Comparison of ENCODE assay signal across 7 cellular contexts in genomic region chr10:21624421-21624820, GRCh38.
A peak's percentile ranks its signal among the peaks of the same experiment; 100 is the strongest.
DNase-seq lines count a peak whose midpoint lies in the region; ATAC-seq, FAIRE-seq and TF ChIP-seq lines count a peak whose summit lies in the region.
"Not testable (repeated sequence)": the region's sequence is repeated elsewhere in the genome, so short reads cannot be mapped to it uniquely, and the experiment has no call there.

No MANE protein-coding gene starts in this region.

- peaks cover 23% of the 10 kb centered on the region for H3K4me1 Mint-ChIP-seq in T-helper 17 cell
- peaks cover 21% of the 10 kb centered on the region for H3K4me1 Mint-ChIP-seq in activated T-helper 17 cell treated with anti-CD3 and anti-CD28 coated beads, Interleukin-2, amount 50 U/mL, for 72 hours

- H4K20me1 ChIP-seq in HepG2 (ENCODE audit: insufficient read depth, low read length), result not testable (repeated sequence)

- peak overlapping the region; percentile 74 for H3K27ac Mint-ChIP-seq in T-helper 17 cell
- peak overlapping the region; percentile 6 for H3K27ac Mint-ChIP-seq in activated T-helper 17 cell treated with anti-CD3 and anti-CD28 coated beads, Interleukin-2, amount 50 U/mL, for 72 hours

- peak overlapping the region; percentile 59 for H3K18ac ChIP-seq in neuronal stem cell (ENCODE audit: low read length)

- H3K4me1 ChIP-seq in foreskin keratinocyte, result peaks cover 20% of the 10 kb centered on the region
- peaks cover 34% of the 10 kb centered on the region for H3K4me1 ChIP-seq in HepG2 (ENCODE audit: insufficient read depth, low read length)
- not testable (repeated sequence) for H3K4me1 ChIP-seq in neuronal stem cell (ENCODE audit: control insufficient read depth in 2 of 2, insufficient read depth in 1 of 2, low read depth in 1 of 2, low read length in 2 of 2)

- not testable (repeated sequence) for H3K27me3 Mint-ChIP-seq in T-helper 17 cell; activated T-helper 17 cell treated with anti-CD3 and anti-CD28 coated beads, Interleukin-2, amount 50 U/mL, for 72 hours

- not testable (repeated sequence) for TF ChIP-seq RAD21 in HepG2 (CRISPR knock-in tag; IDR thresholded peaks at IDR 0.05)

- POLR2A ChIA-PET in HepG2 (lab: Yijun Ruan, JAX), result not testable (repeated sequence)

- not testable (repeated sequence) for H2BK5ac ChIP-seq in neuronal stem cell (ENCODE audit: low read length)

- not testable (repeated sequence) for TF ChIP-seq POLR2A in GM12892 (IDR thresholded peaks at IDR 0.05; ENCODE audit: low read depth, low read length); HepG2 (IDR thresholded peaks at IDR 0.05; ENCODE audit: insufficient read depth in 1 of 2, low read depth in 2 of 2, low read length in 2 of 2)

- H2BK15ac ChIP-seq in neuronal stem cell (ENCODE audit: low read length), result not testable (repeated sequence)

- not testable (repeated sequence) for H3K4me3 ChIP-seq in bronchial epithelial cell (ENCODE audit: low read depth, low read length); HepG2 (replicated peaks in 1 of 3; ENCODE audit: insufficient read depth in 1 of 3, low read depth in 2 of 3, low read length in 3 of 3); neuronal stem cell (ENCODE audit: low read length in 2 of 2)

- not testable (repeated sequence) for H3K9me3 ChIP-seq in T-helper 17 cell (ENCODE audit: control insufficient read depth, low read length, poor library complexity, severe bottlenecking); HepG2 (ENCODE audit: low read length); neuronal stem cell (replicated peaks in 1 of 2; ENCODE audit: control insufficient read depth in 2 of 2, insufficient read depth in 1 of 2, low read depth in 1 of 2, low read length in 2 of 2)

- not testable (repeated sequence) for DNase-seq in GM12892 (ENCODE audit: insufficient read length); T-helper 17 cell; HepG2 (ENCODE audit: low spot score); neuronal stem cell (ENCODE audit: low spot score)
- peak; percentile 79 for DNase-seq in bronchial epithelial cell (ENCODE audit: low read depth)
- DNase-seq in foreskin keratinocyte, result peak; percentile 30 to 55

- not testable (repeated sequence) for H2BK120ac ChIP-seq in neuronal stem cell (ENCODE audit: low read depth, low read length)

- not testable (repeated sequence) for H2BK12ac ChIP-seq in neuronal stem cell (ENCODE audit: low read length)

- H3K23ac ChIP-seq in neuronal stem cell (ENCODE audit: low read depth, low read length, poor library complexity), result peak overlapping the region; percentile 37

- not testable (repeated sequence) for BruUV-seq in HepG2 (replicated peaks; lab: Mats Ljungman, UMichigan)

- not testable (repeated sequence) for H2AFZ ChIP-seq in HepG2 (ENCODE audit: low read length); neuronal stem cell (ENCODE audit: low read length)

- H3K27ac ChIP-seq in foreskin keratinocyte; HepG2 (ENCODE audit: extremely low read length, insufficient read depth, low read length); neuronal stem cell (replicated peaks; ENCODE audit: low read length): not testable (repeated sequence)

- WGBS in HepG2 (ENCODE audit: low lambda C conversion rate), result over 99% methylated on average over 6 of the region's 6 CpGs
- no CpG with 5 or more reads among the region's 6 CpGs for WGBS in neuronal stem cell (ENCODE audit: extremely low coverage in 2 of 2, insufficient read length in 2 of 2, insufficient replicate concordance in 1 of 2), 2 donors

- not testable (repeated sequence) for H3K79me1 ChIP-seq in neuronal stem cell (ENCODE audit: low read depth, low read length)

- not testable (repeated sequence) for H3K4ac ChIP-seq in neuronal stem cell (ENCODE audit: low read length)

- not testable (repeated sequence) for H3K4me2 ChIP-seq in HepG2 (ENCODE audit: low read depth, low read length); neuronal stem cell (ENCODE audit: insufficient read depth, low read length, poor library complexity, severe bottlenecking)

- H4K8ac ChIP-seq in neuronal stem cell (ENCODE audit: low read depth, low read length), result not testable (repeated sequence)

- not testable (repeated sequence) for H3K27me3 ChIP-seq in bronchial epithelial cell (ENCODE audit: control insufficient read depth, insufficient read depth, low read length); foreskin keratinocyte; HepG2 (ENCODE audit: control insufficient read depth in 1 of 2, insufficient read depth in 2 of 2, low read length in 2 of 2); neuronal stem cell (ENCODE audit: control insufficient read depth in 3 of 3, insufficient read depth in 3 of 3, low read depth in 1 of 3, low read length in 3 of 3)

- not testable (repeated sequence) for H3K14ac ChIP-seq in neuronal stem cell (ENCODE audit: low read length)

- H3K79me2 ChIP-seq in HepG2 (ENCODE audit: insufficient read depth, low read length), result not testable (repeated sequence)

- not testable (repeated sequence) for H3K9ac ChIP-seq in HepG2 (ENCODE audit: insufficient read depth, low read depth, low read length); neuronal stem cell (ENCODE audit: low read depth, low read length, poor library complexity)

- not testable (repeated sequence) for TF ChIP-seq CTCF in bronchial epithelial cell (IDR thresholded peaks at IDR 0.05; ENCODE audit: insufficient read depth, low read length, severe bottlenecking); foreskin keratinocyte (conservative IDR thresholded peaks at IDR 0.05); HepG2 (CRISPR knock-in tag; IDR thresholded peaks at IDR 0.05)

- H2AK5ac ChIP-seq in neuronal stem cell (ENCODE audit: low read depth, low read length), result not testable (repeated sequence)

- not testable (repeated sequence) for ATAC-seq in T-helper 17 cell; activated T-helper 17 cell treated with anti-CD3 and anti-CD28 coated beads, Interleukin-2, amount 50 U/mL, for 72 hours (replicated peaks); HepG2
- peak; percentile 30 for ATAC-seq in foreskin keratinocyte

- H3K9me3 Mint-ChIP-seq in activated T-helper 17 cell treated with anti-CD3 and anti-CD28 coated beads, Interleukin-2, amount 50 U/mL, for 72 hours, result not testable (repeated sequence)

- FAIRE-seq in GM12892 (lab: Jason Lieb, UNC) (peak; percentile 71), bronchial epithelial cell (lab: Jason Lieb, UNC) (peak; percentile 70)
- FAIRE-seq in HepG2 (lab: Jason Lieb, UNC), result not testable (repeated sequence)

- CTCF ChIA-PET in HepG2 (lab: Yijun Ruan, JAX; ENCODE audit: low intra/inter-chr PET ratio, low total read pairs), result not testable (repeated sequence)

- H4K91ac ChIP-seq in neuronal stem cell (ENCODE audit: low read depth, low read length, poor library complexity), result not testable (repeated sequence)

- TF ChIP-seq EP300 in HepG2 (IDR thresholded peaks at IDR 0.05; ENCODE audit: low read depth in 2 of 2, low read length in 2 of 2); HepG2 (CRISPR knock-in tag; IDR thresholded peaks at IDR 0.05; ENCODE audit: borderline replicate concordance): not testable (repeated sequence)

- in situ Hi-C loops in HepG2 (cut with HindIII; ENCODE audit: extremely low pct_ligation_motif_present, low pct_unique_long_range_greater_than_20kb), result not testable (repeated sequence)

- H3K36me3 ChIP-seq in bronchial epithelial cell (ENCODE audit: control insufficient read depth, insufficient read depth, low read length), result not testable (repeated sequence)
- H3K36me3 ChIP-seq in HepG2 (replicated peaks in 1 of 2; ENCODE audit: control insufficient read depth in 1 of 2, insufficient read depth in 2 of 2, low read length in 2 of 2) (peaks cover 9 to 39% of the 10 kb centered on the region in 2 experiments), neuronal stem cell (replicated peaks in 1 of 2; ENCODE audit: control insufficient read depth in 2 of 2, insufficient read depth in 2 of 2, low read length in 2 of 2) (peaks cover 7 to 89% of the 10 kb centered on the region in 2 donors)

- not testable (repeated sequence) for H3K4me3 Mint-ChIP-seq in T-helper 17 cell; activated T-helper 17 cell treated with anti-CD3 and anti-CD28 coated beads, Interleukin-2, amount 50 U/mL, for 72 hours

- H3K36me3 Mint-ChIP-seq in T-helper 17 cell (ENCODE audit: low read depth), result peaks cover 14% of the 10 kb centered on the region
- H3K36me3 Mint-ChIP-seq in activated T-helper 17 cell treated with anti-CD3 and anti-CD28 coated beads, Interleukin-2, amount 50 U/mL, for 72 hours (ENCODE audit: low read depth), result peaks cover 71% of the 10 kb centered on the region

- intact Hi-C loops in HepG2 (cut with micrococcal nuclease; ENCODE audit: unreplicated experiment), result not testable (repeated sequence)

TF ChIP-seq in HepG2, 621 proteins besides CTCF, POLR2A, EP300 and RAD21:
- peak; percentile 17; the same call in 1 of the 2 replicates for TF ChIP-seq RFX1 (IDR thresholded peaks at IDR 0.05)
- 0 out of 2 replicates have a peak, but pooled peaks have one; percentile 70 for TF ChIP-seq FOXO4 (CRISPR knock-in tag; conservative IDR thresholded peaks at IDR 0.05)
TF ChIP-seq in HepG2: peak in this region for 2; not testable (repeated sequence) for 619.
